Comparison of ENCODE assay signal across 8 cellular contexts in genomic region chr3:40456279-40456939, GRCh38. TPM values are rescaled to one million over a fixed set of nuclear protein-coding genes. Genes with fewer than 3 reads are reported as not detected.
DNase-seq lines count a peak whose midpoint lies in the region; ATAC-seq and TF ChIP-seq lines count a peak whose summit lies in the region.

No MANE protein-coding gene starts in this region.

- no peaks in the 10 kb centered on the region for H3K9me3 Mint-ChIP-seq in activated CD8-positive, alpha-beta memory T cell treated with anti-CD3 and anti-CD28 coated beads, Interleukin-2, amount 10 ng/mL, durations not matched to agents 7 days and 5 days (ENCODE audit: low read depth)

- peaks cover 71% of the 10 kb centered on the region for H3K4me1 Mint-ChIP-seq in activated CD8-positive, alpha-beta memory T cell treated with anti-CD3 and anti-CD28 coated beads, Interleukin-2, amount 10 ng/mL, durations not matched to agents 7 days and 5 days

- WGBS in liver, result 56% methylated on average over 29 of the region's 29 CpGs
- WGBS in thymus, result 50% methylated on average over 29 of the region's 29 CpGs

- H3K4me3 ChIP-seq in astrocyte of the spinal cord (ENCODE audit: low read depth, low read length) (peak overlapping the region; percentile 99), liver (ENCODE audit: low read depth in 1 of 3, low read length in 3 of 3) (peak overlapping the region; percentile 83 to 95 (median 93)), thymus (ENCODE audit: low read length) (peak overlapping the region; percentile 83)

- peaks cover 37% of the 10 kb centered on the region for H3K36me3 Mint-ChIP-seq in activated CD8-positive, alpha-beta memory T cell treated with anti-CD3 and anti-CD28 coated beads, Interleukin-2, amount 10 ng/mL, durations not matched to agents 7 days and 5 days

- no peaks in the 10 kb centered on the region for H3K9me3 ChIP-seq in liver (ENCODE audit: control insufficient read depth in 4 of 4, low read length in 3 of 4)
- no peaks in the 10 kb centered on the region for H3K9me3 ChIP-seq in thymus (ENCODE audit: control insufficient read depth)

- ATAC-seq in activated CD8-positive, alpha-beta memory T cell treated with anti-CD3 and anti-CD28 coated beads, Interleukin-2, amount 10 ng/mL, durations not matched to agents 7 days and 5 days, result no peak
- ATAC-seq in GM19351 (IDR thresholded peaks at IDR 0.05; ENCODE audit: unreplicated experiment), result no peak

- H3K27me3 ChIP-seq in liver (ENCODE audit: control insufficient read depth in 4 of 4, insufficient read depth in 4 of 4, low read length in 3 of 4) (no peaks in the 10 kb centered on the region), thymus (ENCODE audit: control insufficient read depth, insufficient read depth) (no peaks in the 10 kb centered on the region)

- no peak for TF ChIP-seq CTCF in astrocyte of the spinal cord (IDR thresholded peaks at IDR 0.05; ENCODE audit: low read depth, low read length)
- no peak for TF ChIP-seq CTCF in liver (IDR thresholded peaks at IDR 0.05; ENCODE audit: low read depth, low read length, missing input control)

- CTCF ChIA-PET in activated CD8-positive, alpha-beta memory T cell treated with anti-CD3 and anti-CD28 coated beads, Interleukin-2, amount 10 ng/mL, durations not matched to agents 7 days and 5 days (lab: Charles Lee), result interaction anchor here (1.0 to 1.9 kb wide), 3 partner anchors 21 to 253 kb away, joined by 3 to 10 read pairs (median 4); partner anchors contain the start of gene ZNF619

- peak overlapping the region; percentile 93 for H3K4me3 Mint-ChIP-seq in activated CD8-positive, alpha-beta memory T cell treated with anti-CD3 and anti-CD28 coated beads, Interleukin-2, amount 10 ng/mL, durations not matched to agents 7 days and 5 days

- peak overlapping the region; percentile 88 to 95 for H3K27ac ChIP-seq in liver (ENCODE audit: low read depth in 1 of 2, low read length in 2 of 2)
- no peak overlapping the region for H3K27ac ChIP-seq in thymus (ENCODE audit: low read depth)

- in situ Hi-C loops in astrocyte of the spinal cord (cut with HindIII; ENCODE audit: low sequenced_read_pairs), result no loop called here

- peaks cover 0 to 40% (median 22%) of the 10 kb centered on the region in 4 donors for H3K4me1 ChIP-seq in liver (ENCODE audit: control insufficient read depth in 4 of 4, insufficient read depth in 4 of 4, low read length in 3 of 4)
- peaks cover 21% of the 10 kb centered on the region for H3K4me1 ChIP-seq in thymus (ENCODE audit: control insufficient read depth, insufficient read depth, low read length)

- no peaks in the 10 kb centered on the region for H3K27me3 Mint-ChIP-seq in activated CD8-positive, alpha-beta memory T cell treated with anti-CD3 and anti-CD28 coated beads, Interleukin-2, amount 10 ng/mL, durations not matched to agents 7 days and 5 days

- peak overlapping the region; percentile 87 to 95 for H3K9ac ChIP-seq in liver (ENCODE audit: low read depth in 1 of 2, low read length in 2 of 2)

- TF ChIP-seq RAD21 in liver (IDR thresholded peaks at IDR 0.05), result no peak

- H3K36me3 ChIP-seq in liver (ENCODE audit: control insufficient read depth in 4 of 4, insufficient read depth in 3 of 4, low read depth in 1 of 4, low read length in 3 of 4) (peaks cover 2 to 27% (median 23%) of the 10 kb centered on the region in 4 donors), thymus (ENCODE audit: control insufficient read depth, insufficient read depth) (peaks cover 17% of the 10 kb centered on the region)

- peak overlapping the region; percentile 88 for H3K27ac Mint-ChIP-seq in activated CD8-positive, alpha-beta memory T cell treated with anti-CD3 and anti-CD28 coated beads, Interleukin-2, amount 10 ng/mL, durations not matched to agents 7 days and 5 days

- DNase-seq in activated CD8-positive, alpha-beta memory T cell treated with anti-CD3 and anti-CD28 coated beads, Interleukin-2, amount 10 ng/mL, durations not matched to agents 7 days and 5 days, result no peak
- no peak for DNase-seq in activated CD8-positive, alpha-beta memory T cell treated with anti-CD3 and anti-CD28 coated beads, Interleukin-2, amount 50 U/mL, for 4 hours
- DNase-seq in astrocyte of the spinal cord (ENCODE audit: low read depth, low spot score) (no peak), SIG-M5 (lab: John Stamatoyannopoulos, UW) (no peak), dedifferentiated amniotic fluid mesenchymal stem cell (ENCODE audit: extremely low spot score) (no peak)

TF ChIP-seq in liver, 16 proteins besides CTCF, POLR2A, EP300 and RAD21:
- no peak for TF ChIP-seq HNF4A (conservative IDR thresholded peaks at IDR 0.05)
- TF ChIP-seq NR2F2 (IDR thresholded peaks at IDR 0.05), result no peak
- TF ChIP-seq SP1 (IDR thresholded peaks at IDR 0.05), result no peak
- TF ChIP-seq JUND (IDR thresholded peaks at IDR 0.05), result no peak
- TF ChIP-seq, protein P1, sequence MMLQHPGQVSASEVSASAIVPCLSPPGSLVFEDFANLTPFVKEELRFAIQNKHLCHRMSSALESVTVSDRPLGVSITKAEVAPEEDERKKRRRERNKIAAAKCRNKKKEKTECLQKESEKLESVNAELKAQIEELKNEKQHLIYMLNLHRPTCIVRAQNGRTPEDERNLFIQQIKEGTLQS (IDR thresholded peaks at IDR 0.05), result no peak
- TF ChIP-seq FOXA2 (IDR thresholded peaks at IDR 0.05), result no peak
- TF ChIP-seq YY1 (IDR thresholded peaks at IDR 0.05), result no peak
- TF ChIP-seq REST (IDR thresholded peaks at IDR 0.05), result no peak
- TF ChIP-seq, protein P2, sequence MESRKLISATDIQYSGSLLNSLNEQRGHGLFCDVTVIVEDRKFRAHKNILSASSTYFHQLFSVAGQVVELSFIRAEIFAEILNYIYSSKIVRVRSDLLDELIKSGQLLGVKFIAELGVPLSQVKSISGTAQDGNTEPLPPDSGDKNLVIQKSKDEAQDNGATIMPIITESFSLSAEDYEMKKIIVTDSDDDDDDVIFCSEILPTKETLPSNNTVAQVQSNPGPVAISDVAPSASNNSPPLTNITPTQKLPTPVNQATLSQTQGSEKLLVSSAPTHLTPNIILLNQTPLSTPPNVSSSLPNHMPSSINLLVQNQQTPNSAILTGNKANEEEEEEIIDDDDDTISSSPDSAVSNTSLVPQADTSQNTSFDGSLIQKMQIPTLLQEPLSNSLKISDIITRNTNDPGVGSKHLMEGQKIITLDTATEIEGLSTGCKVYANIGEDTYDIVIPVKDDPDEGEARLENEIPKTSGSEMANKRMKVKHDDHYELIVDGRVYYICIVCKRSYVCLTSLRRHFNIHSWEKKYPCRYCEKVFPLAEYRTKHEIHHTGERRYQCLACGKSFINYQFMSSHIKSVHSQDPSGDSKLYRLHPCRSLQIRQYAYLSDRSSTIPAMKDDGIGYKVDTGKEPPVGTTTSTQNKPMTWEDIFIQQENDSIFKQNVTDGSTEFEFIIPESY (IDR thresholded peaks at IDR 0.05), result no peak
- TF ChIP-seq HNF4G (IDR thresholded peaks at IDR 0.05), result no peak
- TF ChIP-seq RXRA (IDR thresholded peaks at IDR 0.05), result no peak
- no peak for TF ChIP-seq FOXA1 (IDR thresholded peaks at IDR 0.05)
- no peak for TF ChIP-seq TAF1 (conservative IDR thresholded peaks at IDR 0.05)
- TF ChIP-seq EGR1 (IDR thresholded peaks at IDR 0.05; ENCODE audit: low read depth in 2 of 2), result no peak
- TF ChIP-seq GABPA (IDR thresholded peaks at IDR 0.05 in 1 of 2, conservative IDR thresholded peaks at IDR 0.05 in 1 of 2), result no peak
- TF ChIP-seq MAX (IDR thresholded peaks at IDR 0.05), result no peak

RNA-seq across cellular contexts. Expression of gene RPL14, which starts 0.7 kb away (rescaled TPM):
- total RNA-seq in activated CD8-positive, alpha-beta memory T cell treated with anti-CD3 and anti-CD28 coated beads, Interleukin-2, amount 10 ng/mL, durations not matched to agents 7 days and 5 days, result 1,000 to 10,000 TPM; 1,755 to 2,066 TPM
- 100 to 1,000 TPM in 1 of 2 donors, 10 to 100 TPM in 1; 82.6 to 169 TPM for total RNA-seq in liver
- polyA plus RNA-seq in liver, result 100 to 1,000 TPM; 201 to 383 TPM
- polyA plus RNA-seq in thymus, result 2,475 TPM

RNA-seq across cellular contexts. Expression of gene ZNF619, which starts 20.5 kb away (rescaled TPM):
- total RNA-seq in activated CD8-positive, alpha-beta memory T cell treated with anti-CD3 and anti-CD28 coated beads, Interleukin-2, amount 10 ng/mL, durations not matched to agents 7 days and 5 days, result 10 to 100 TPM; 10.1 to 11.0 TPM
- 1 to 10 TPM; 4.9 to 5.9 TPM for total RNA-seq in liver
- 1 to 10 TPM; 1.3 to 1.7 TPM for polyA plus RNA-seq in liver
- 1.3 TPM for polyA plus RNA-seq in thymus

RNA-seq across cellular contexts. Expression of gene ZNF620, which starts 49.4 kb away (rescaled TPM):
- 1 to 10 TPM; 5.7 to 8.3 TPM for total RNA-seq in activated CD8-positive, alpha-beta memory T cell treated with anti-CD3 and anti-CD28 coated beads, Interleukin-2, amount 10 ng/mL, durations not matched to agents 7 days and 5 days
- total RNA-seq in liver, result 1 to 10 TPM; 2.4 to 7.1 TPM
- polyA plus RNA-seq in liver (1 to 10 TPM in 1 of 2 donors, under 1 TPM in 1; 0.95 to 1.0 TPM), thymus (2.6 TPM)

Comparison
In these comparisons a context has a peak if more than half of its experiments do, and no peak if none do; other contexts are left out.
1. RNA of gene RPL14, which starts 0.7 kb away (total RNA-seq): 1,755 to 2,066 TPM in activated CD8-positive, alpha-beta memory T cell treated with anti-CD3 and anti-CD28 coated beads, Interleukin-2, amount 10 ng/mL, durations not matched to agents 7 days and 5 days; 82.6 to 169 TPM in liver; every median in the first group is over 10 times any median in the second.
2. Peak in every context shown above with its lines, with median percentiles within 50 percentile points of each other: H3K4me3 ChIP-seq.